Comparison of ENCODE assay signal across 31 cellular contexts in genomic region chr10:120505056-120505455, GRCh38. TPM values are rescaled to one million over a fixed set of nuclear protein-coding genes. Genes with fewer than 3 reads are reported as not detected.
DNase-seq lines count a peak whose midpoint lies in the region; ATAC-seq and TF ChIP-seq lines count a peak whose summit lies in the region.
"Had no signal": no experiment of that assay in that cellular context is flagged by ENCODE, and none has a peak within 500 bp of the region (broad histone marks: within the 10 kb centered on the region; RNA-seq: fewer than 3 reads in every experiment).

No MANE protein-coding gene starts in this region.

- CTCF ChIA-PET in MCF 10A (lab: Yijun Ruan, JAX) = interaction anchor here (0.6 to 1.2 kb wide), 7 partner anchors 10 to 1615 kb away, joined by 3 to 5 read pairs (median 3); no protein-coding TSS in a partner anchor

- intact Hi-C loops in MCF 10A (cut with micrococcal nuclease) (loop anchor here (5.0 kb wide), 2 partner anchors 82 to 83 kb away; no protein-coding TSS in a partner anchor), breast epithelium (cut with DNase I; ENCODE audit: low total_unique reads) (no loop called here)

- H3K36me3 ChIP-seq in breast epithelium = no peaks in the 10 kb centered on the region
- no peaks in the 10 kb centered on the region for H3K36me3 ChIP-seq in mesendoderm (ENCODE audit: control insufficient read depth, insufficient read depth, low read length)
- H3K36me3 ChIP-seq: gastrocnemius medialis, right lobe of liver had no signal

- no peak overlapping the region for H3K4ac ChIP-seq in mesendoderm (ENCODE audit: low read depth, low read length)

- H2AK5ac ChIP-seq in mesendoderm (ENCODE audit: low read length) = no peak overlapping the region

- WGBS in mesendoderm (ENCODE audit: extremely low coverage, insufficient coverage, low lambda C conversion rate) = no CpG with 5 or more reads among the region's 3 CpGs

- no peak overlapping the region for H3K4me2 ChIP-seq in mesendoderm (ENCODE audit: low read length)

- H4K8ac ChIP-seq in mesendoderm (ENCODE audit: low read depth, low read length) = no peak overlapping the region

- H2BK15ac ChIP-seq in mesendoderm (replicated peaks; ENCODE audit: low read depth) = no peak overlapping the region

- H3K27ac ChIP-seq in breast epithelium (no peak overlapping the region), mesendoderm (ENCODE audit: low read depth, low read length) (no peak overlapping the region)
- H3K27ac ChIP-seq: 22Rv1, gastrocnemius medialis, parathyroid adenoma, right lobe of liver had no signal

- no peak for ATAC-seq in GM18870 (IDR thresholded peaks at IDR 0.05; ENCODE audit: unreplicated experiment)
- ATAC-seq: activated naive CD8-positive, alpha-beta T cell treated with anti-CD3 and anti-CD28 coated beads, Interleukin-2, amount 50 U/mL, for 24 hours; activated T-cell treated with anti-CD3 and anti-CD28 coated beads, Interleukin-2, amount 50 U/mL, for 4 hours; CD8-positive, alpha-beta T cell; gastrocnemius medialis; HCT116; right lobe of liver; Right ventricle myocardium inferior; stimulated activated effector memory CD8-positive, alpha-beta T cell treated with anti-CD3 and anti-CD28 coated beads, Interleukin-12 subunit alpha, Interleukin-12 subunit beta, amount 100 ng/mL, for 72 hours had no signal

- H4K5ac ChIP-seq in mesendoderm (ENCODE audit: low read length) = no peak overlapping the region

- no peak overlapping the region for H2BK5ac ChIP-seq in mesendoderm (ENCODE audit: low read length)

- no peak for TF ChIP-seq CTCF in MCF 10A (IDR thresholded peaks at IDR 0.05; ENCODE audit: unreplicated experiment)
- no peak for TF ChIP-seq CTCF in breast epithelium (IDR thresholded peaks at IDR 0.05)

- peaks cover 67% of the 10 kb centered on the region for H3K4me1 Mint-ChIP-seq in MCF 10A (ENCODE audit: insufficient read depth, unreplicated experiment)
- no peaks in the 10 kb centered on the region for H3K4me1 Mint-ChIP-seq in activated T-cell treated with anti-CD3 and anti-CD28 coated beads, Interleukin-2, amount 50 U/mL, for 24 hours (ENCODE audit: low read depth)
- H3K4me1 Mint-ChIP-seq: activated naive CD8-positive, alpha-beta T cell treated with anti-CD3 and anti-CD28 coated beads, Interleukin-2, amount 50 U/mL, for 24 hours; stimulated activated effector memory CD8-positive, alpha-beta T cell treated with anti-CD3 and anti-CD28 coated beads, Interleukin-12 subunit alpha, Interleukin-12 subunit beta, amount 100 ng/mL, for 72 hours had no signal

- peak; percentile 14 for DNase-seq in MCF 10A (ENCODE audit: unreplicated experiment)
- no peak for DNase-seq in breast epithelium (ENCODE audit: low spot score in 2 of 2)
- peak; percentile 31 for DNase-seq in cerebellar cortex (ENCODE audit: low spot score)
- DNase-seq in mesendoderm = peak; percentile 11
- DNase-seq in NK-92 (lab: John Stamatoyannopoulos, UW; ENCODE audit: unreplicated experiment) = no peak
- DNase-seq in activated T-cell treated with anti-CD3 and anti-CD28 coated beads, Interleukin-2, amount 50 U/mL, for 24 hours = no peak
- no peak for DNase-seq in COLO829 (ENCODE audit: low spot score)
- DNase-seq: activated CD4-positive, alpha-beta T cell treated with anti-CD3 and anti-CD28 coated beads for 4 hours; activated naive CD8-positive, alpha-beta T cell treated with anti-CD3 and anti-CD28 coated beads, Interleukin-2, amount 50 U/mL, for 24 hours; activated T-cell treated with anti-CD3 and anti-CD28 coated beads, Interleukin-2, amount 50 U/mL, for 4 hours; AML-193; CD8-positive, alpha-beta T cell; cerebellar nuclear complex; gastrocnemius medialis; kidney; NCI-H146; NCI-H446 treated with DMSO at 0.1 percent for 48 hours; NCI-H82; right lobe of liver; stimulated activated CD4-positive, alpha-beta T cell treated with anti-CD3 and anti-CD28 coated beads, Interleukin-12 subunit alpha, Interleukin-12 subunit beta, amount 100 ng/mL, for 4 hours; stimulated activated CD4-positive, alpha-beta T cell treated with anti-CD3 and anti-CD28 coated beads, Interleukin-4, amount 100 ng/mL, for 24 hours had no signal

- H3K36me3 Mint-ChIP-seq in MCF 10A (ENCODE audit: insufficient read depth, unreplicated experiment) = peaks cover 5% of the 10 kb centered on the region
- H3K36me3 Mint-ChIP-seq in activated T-cell treated with anti-CD3 and anti-CD28 coated beads, Interleukin-2, amount 50 U/mL, for 24 hours (ENCODE audit: low read depth) = no peaks in the 10 kb centered on the region
- H3K36me3 Mint-ChIP-seq: CD8-positive, alpha-beta T cell; stimulated activated effector memory CD8-positive, alpha-beta T cell treated with anti-CD3 and anti-CD28 coated beads, Interleukin-12 subunit alpha, Interleukin-12 subunit beta, amount 100 ng/mL, for 72 hours had no signal

- no peaks in the 10 kb centered on the region for H3K79me1 ChIP-seq in mesendoderm (ENCODE audit: low read length)

- no peak overlapping the region for H3K18ac ChIP-seq in mesendoderm (ENCODE audit: low read length)

- H3K9me3 Mint-ChIP-seq in MCF 10A (ENCODE audit: unreplicated experiment) = peaks cover 14% of the 10 kb centered on the region
- no peaks in the 10 kb centered on the region for H3K9me3 Mint-ChIP-seq in activated T-cell treated with anti-CD3 and anti-CD28 coated beads, Interleukin-2, amount 50 U/mL, for 24 hours
- H3K9me3 Mint-ChIP-seq: activated naive CD8-positive, alpha-beta T cell treated with anti-CD3 and anti-CD28 coated beads, Interleukin-2, amount 50 U/mL, for 24 hours; activated T-cell treated with anti-CD3 and anti-CD28 coated beads, Interleukin-2, amount 50 U/mL, for 4 hours; CD8-positive, alpha-beta T cell; stimulated activated effector memory CD8-positive, alpha-beta T cell treated with anti-CD3 and anti-CD28 coated beads, Interleukin-12 subunit alpha, Interleukin-12 subunit beta, amount 100 ng/mL, for 72 hours had no signal

- H3K9me3 ChIP-seq in breast epithelium = no peaks in the 10 kb centered on the region
- H3K9me3 ChIP-seq: gastrocnemius medialis, right lobe of liver had no signal

- BruUV-seq in MCF 10A (replicated peaks; lab: Mats Ljungman, UMichigan) = no TSS peak

- H3K27me3 Mint-ChIP-seq in MCF 10A (ENCODE audit: insufficient read depth, unreplicated experiment) = no peaks in the 10 kb centered on the region
- H3K27me3 Mint-ChIP-seq in activated T-cell treated with anti-CD3 and anti-CD28 coated beads, Interleukin-2, amount 50 U/mL, for 24 hours = no peaks in the 10 kb centered on the region
- H3K27me3 Mint-ChIP-seq: activated naive CD8-positive, alpha-beta T cell treated with anti-CD3 and anti-CD28 coated beads, Interleukin-2, amount 50 U/mL, for 24 hours had no signal

- H3K23ac ChIP-seq in mesendoderm (ENCODE audit: low read length) = no peak overlapping the region

- H3K79me2 ChIP-seq in mesendoderm (ENCODE audit: control insufficient read depth, insufficient read depth, low read length) = no peaks in the 10 kb centered on the region
- H3K79me2 ChIP-seq: parathyroid adenoma had no signal

- H3K4me1 ChIP-seq in breast epithelium (no peaks in the 10 kb centered on the region), mesendoderm (ENCODE audit: control insufficient read depth, low read depth, low read length) (no peaks in the 10 kb centered on the region)
- H3K4me1 ChIP-seq: gastrocnemius medialis, parathyroid adenoma, right lobe of liver had no signal

- POLR2A ChIA-PET in MCF 10A (lab: Yijun Ruan, JAX) = interaction anchor here (0.8 to 7.6 kb wide), 8 partner anchors 9 to 54 kb away, joined by 3 to 38 read pairs (median 4); no protein-coding TSS in a partner anchor

- H3K4me3 Mint-ChIP-seq in MCF 10A (ENCODE audit: unreplicated experiment) = peak overlapping the region; percentile 39
- no peak overlapping the region for H3K4me3 Mint-ChIP-seq in activated T-cell treated with anti-CD3 and anti-CD28 coated beads, Interleukin-2, amount 50 U/mL, for 24 hours
- H3K4me3 Mint-ChIP-seq: activated naive CD8-positive, alpha-beta T cell treated with anti-CD3 and anti-CD28 coated beads, Interleukin-2, amount 50 U/mL, for 24 hours; activated T-cell treated with anti-CD3 and anti-CD28 coated beads, Interleukin-2, amount 50 U/mL, for 4 hours; CD8-positive, alpha-beta T cell; stimulated activated effector memory CD8-positive, alpha-beta T cell treated with anti-CD3 and anti-CD28 coated beads, Interleukin-12 subunit alpha, Interleukin-12 subunit beta, amount 100 ng/mL, for 72 hours had no signal

- peak overlapping the region; percentile 93 for H3K27ac Mint-ChIP-seq in MCF 10A (ENCODE audit: low read depth, unreplicated experiment)
- H3K27ac Mint-ChIP-seq in activated T-cell treated with anti-CD3 and anti-CD28 coated beads, Interleukin-2, amount 50 U/mL, for 24 hours = no peak overlapping the region
- H3K27ac Mint-ChIP-seq: activated naive CD8-positive, alpha-beta T cell treated with anti-CD3 and anti-CD28 coated beads, Interleukin-2, amount 50 U/mL, for 24 hours; CD8-positive, alpha-beta T cell; stimulated activated effector memory CD8-positive, alpha-beta T cell treated with anti-CD3 and anti-CD28 coated beads, Interleukin-12 subunit alpha, Interleukin-12 subunit beta, amount 100 ng/mL, for 72 hours had no signal

- no peak for TF ChIP-seq POLR2A in breast epithelium (IDR thresholded peaks at IDR 0.05)

- H3K27me3 ChIP-seq in breast epithelium (peaks cover 0 to 10% of the 10 kb centered on the region in 2 donors), mesendoderm (ENCODE audit: insufficient read depth, low read length, poor library complexity) (no peaks in the 10 kb centered on the region)
- H3K27me3 ChIP-seq: gastrocnemius medialis, right lobe of liver had no signal

- H3K56ac ChIP-seq in mesendoderm (ENCODE audit: low read length) = no peak overlapping the region

- H3K9ac ChIP-seq in mesendoderm (ENCODE audit: low read length) = no peak overlapping the region
- H3K9ac ChIP-seq: parathyroid adenoma had no signal

- H3K4me3 ChIP-seq in breast epithelium (no peak overlapping the region), mesendoderm (ENCODE audit: low read length) (no peak overlapping the region)
- H3K4me3 ChIP-seq: gastrocnemius medialis, right lobe of liver had no signal

- no peak overlapping the region for H2BK120ac ChIP-seq in mesendoderm (ENCODE audit: low read depth, low read length)

RNA-seq across cellular contexts. Expression of gene PLPP4, which starts 48.0 kb away (rescaled TPM):
- total RNA-seq in MCF 10A (2022) (0.86 and 1.3 TPM in 2 replicates), breast epithelium (not detected)
- polyA plus RNA-seq in mesendoderm (2013, experiment 1 of 2) = 0.32 TPM
- polyA plus RNA-seq in mesendoderm (2013, experiment 2 of 2) = 0.31 TPM
- total RNA-seq: activated CD8-positive, alpha-beta memory T cell treated with anti-CD3 and anti-CD28 coated beads for 36 hours; activated T-cell treated with anti-CD3 and anti-CD28 coated beads, Interleukin-2, amount 50 U/mL, for 4 hours; CD8-positive, alpha-beta T cell; dermis microvascular lymphatic vessel endothelial cell; gastrocnemius medialis; Right ventricle myocardium inferior; T-helper 2 cell treated with Interferon-gamma antibody and Interleukin-4, amounts not matched to agents 100 ng/mL and 5 ng/mL, for 36 hours; ureter had no signal

Comparison
In these comparisons a context has a peak if more than half of its experiments do, and no peak if none do; other contexts are left out.
1. DNase-seq: peak in MCF 10A (single experiment), cerebellar cortex (single experiment) and mesendoderm (single experiment); none in breast epithelium (0 of 2), NK-92 (single experiment), activated T-cell treated with anti-CD3 and anti-CD28 coated beads, Interleukin-2, amount 50 U/mL, for 24 hours (single experiment) and COLO829 (single experiment).